Comparison of ENCODE assay signal across 11 cellular contexts in the genomic region with DNA sequence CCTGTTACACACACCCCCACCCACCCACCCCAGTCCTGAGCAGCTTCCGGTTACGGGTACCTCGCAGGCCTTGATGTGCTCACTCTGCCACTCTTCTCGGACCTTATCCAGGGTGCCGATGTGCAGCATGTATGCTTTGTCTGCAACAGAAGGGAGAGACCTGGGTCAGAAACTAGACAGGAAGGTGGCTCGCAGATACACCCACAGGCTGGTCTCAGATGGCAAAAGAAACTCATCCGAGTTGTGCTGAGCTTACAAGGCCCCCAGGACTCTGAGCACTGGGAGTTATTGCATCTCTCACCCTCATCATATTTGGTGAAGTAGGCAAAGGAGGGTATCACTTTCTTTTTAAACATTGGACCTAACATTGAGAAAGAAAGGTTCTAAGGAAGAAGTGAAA. TPM values are rescaled to one million over a fixed set of nuclear protein-coding genes. Genes with fewer than 3 reads are reported as not detected.
A peak's percentile ranks its signal among the peaks of the same experiment; 100 is the strongest.
DNase-seq lines count a peak whose midpoint lies in the region; ATAC-seq and TF ChIP-seq lines count a peak whose summit lies in the region.
"Had no signal": no experiment of that assay in that cellular context is flagged by ENCODE, and none has a peak within 500 bp of the region (broad histone marks: within the 10 kb centered on the region; RNA-seq: fewer than 3 reads in every experiment).

No MANE protein-coding gene starts in this region.

- no peaks in the 10 kb centered on the region for H3K27me3 Mint-ChIP-seq in WTC11 (ENCODE audit: low read depth)
- H3K27me3 Mint-ChIP-seq in central memory CD8-positive, alpha-beta T cell: no peaks in the 10 kb centered on the region
- no peaks in the 10 kb centered on the region for H3K27me3 Mint-ChIP-seq in endodermal cell (ENCODE audit: insufficient read depth)

- H3K36me3 Mint-ChIP-seq in WTC11 (no peaks in the 10 kb centered on the region), endodermal cell (ENCODE audit: low read depth) (peaks cover under 1% of the 10 kb centered on the region)
- H3K36me3 Mint-ChIP-seq in central memory CD8-positive, alpha-beta T cell (ENCODE audit: insufficient read depth): peaks cover 2% of the 10 kb centered on the region

- intact Hi-C loops in posterior cingulate gyrus (cut with DNase I): no loop called here

- POLR2A ChIA-PET in WTC11 (lab: Charles Lee): interaction anchor here (0.5 kb wide), 1 partner anchor 106 kb away, joined by 3 read pairs; no protein-coding TSS in a partner anchor

- CTCF ChIA-PET in WTC11 (lab: Charles Lee): no interaction called here

- H3K36me3 ChIP-seq in endodermal cell (ENCODE audit: control insufficient read depth, insufficient read depth, low read length): no peaks in the 10 kb centered on the region

- H3K9ac ChIP-seq in endodermal cell (ENCODE audit: extremely low read depth, low read length, poor library complexity, severe bottlenecking): no peak overlapping the region

- H3K27ac Mint-ChIP-seq in WTC11 (no peak overlapping the region), endodermal cell (no peak overlapping the region)
- peak overlapping the region; percentile 44 for H3K27ac Mint-ChIP-seq in central memory CD8-positive, alpha-beta T cell (ENCODE audit: low read depth)
- H3K27ac Mint-ChIP-seq: brain had no signal

- no peak overlapping the region for H3K27ac ChIP-seq in endodermal cell (ENCODE audit: low read depth, low read length)

- H3K9me3 ChIP-seq in endodermal cell (ENCODE audit: control insufficient read depth, low read length): peaks cover 9% of the 10 kb centered on the region

- TF ChIP-seq CTCF in WTC11 (IDR thresholded peaks at IDR 0.05) (no peak), endodermal cell (conservative IDR thresholded peaks at IDR 0.05) (no peak)

- no peaks in the 10 kb centered on the region for H3K4me1 ChIP-seq in endodermal cell (ENCODE audit: control insufficient read depth, insufficient read depth, low read length)

- ATAC-seq in GM19395 (IDR thresholded peaks at IDR 0.05; ENCODE audit: unreplicated experiment) (peak; percentile 57), WTC11 (peak; percentile 52; the same call in 1 of the 2 replicates)
- peak; percentile 65 for ATAC-seq in central memory CD8-positive, alpha-beta T cell (replicated peaks; ENCODE audit: extremely low read depth, poor library complexity, severe bottlenecking)

- H3K27me3 ChIP-seq in endodermal cell (ENCODE audit: control insufficient read depth, insufficient read depth, low read length, poor library complexity, severe bottlenecking): no peaks in the 10 kb centered on the region

- H3K9me3 Mint-ChIP-seq in WTC11 (peaks cover 9% of the 10 kb centered on the region), endodermal cell (peaks cover 9% of the 10 kb centered on the region)
- H3K9me3 Mint-ChIP-seq in central memory CD8-positive, alpha-beta T cell: peaks cover 7% of the 10 kb centered on the region

- H3K4me3 Mint-ChIP-seq in WTC11 (no peak overlapping the region), endodermal cell (no peak overlapping the region)
- H3K4me3 Mint-ChIP-seq in central memory CD8-positive, alpha-beta T cell: peak overlapping the region; percentile 44
- H3K4me3 Mint-ChIP-seq: brain had no signal

- H3K4me1 Mint-ChIP-seq in WTC11 (peaks cover 17% of the 10 kb centered on the region), endodermal cell (peaks cover 16% of the 10 kb centered on the region)
- H3K4me1 Mint-ChIP-seq in central memory CD8-positive, alpha-beta T cell: peaks cover 24% of the 10 kb centered on the region
- H3K4me1 Mint-ChIP-seq: brain had no signal

- H3K4me3 ChIP-seq in endodermal cell (ENCODE audit: low read length): no peak overlapping the region

- DNase-seq in WTC11 (ENCODE audit: low spot score) (no peak), posterior cingulate gyrus (no peak), endodermal cell (no peak), NCI-H69 (lab: John Stamatoyannopoulos, UW) (no peak), NCI-H82 treated with DMSO at 0.1 percent for 48 hours (lab: John Stamatoyannopoulos, UW; ENCODE audit: unreplicated experiment) (no peak)
- peak in 1 of 2 donors; percentile 16 for DNase-seq in central memory CD8-positive, alpha-beta T cell (ENCODE audit: low spot score in 2 of 2)
- peak; percentile 10 to 13 for DNase-seq in stimulated activated CD4-positive, alpha-beta T cell treated with anti-CD3 and anti-CD28 coated beads, Interleukin-4, amount 100 ng/mL, for 48 hours (ENCODE audit: low read depth in 2 of 2)
- DNase-seq: DMS153, NCI-H524 had no signal

- 94% methylated on average over 2 to 7 of the region's 7 CpGs for WGBS in endodermal cell (ENCODE audit: insufficient coverage in 1 of 2, insufficient read length in 1 of 2), 2 experiments

TF ChIP-seq in WTC11, 78 proteins besides CTCF, POLR2A, EP300 and RAD21:
- TF ChIP-seq RELA (CRISPR knock-in tag; IDR thresholded peaks at IDR 0.05; ENCODE audit: borderline replicate concordance): no peak
TF ChIP-seq in WTC11: peak in this region for 0.

RNA-seq across cellular contexts. Expression of gene EPG5, which starts 30.6 kb away (rescaled TPM):
- total RNA-seq in WTC11 (2021) (19.2 to 22.7 TPM (median 20.7 TPM) in 3 replicates), endodermal cell (10 to 100 TPM; 25.6 to 28.6 TPM)
- 11.8 TPM for polyA plus RNA-seq in endodermal cell (2013, experiment 1 of 2)
- polyA plus RNA-seq in endodermal cell (2013, experiment 2 of 2): 10.8 TPM

Comparison
In these comparisons a context has a peak if more than half of its experiments do, and no peak if none do; other contexts are left out.
1. DNase-seq: peak in stimulated activated CD4-positive, alpha-beta T cell treated with anti-CD3 and anti-CD28 coated beads, Interleukin-4, amount 100 ng/mL, for 48 hours (2 of 2); none in WTC11 (single experiment), posterior cingulate gyrus (0 of 10), endodermal cell (single experiment), NCI-H69 (single experiment) and NCI-H82 treated with DMSO at 0.1 percent for 48 hours (single experiment).
2. Peak in every context shown above with its lines, with median percentiles within 50 percentile points of each other: ATAC-seq.